ENCODE assay signal across 15 cellular contexts in the genomic region with DNA sequence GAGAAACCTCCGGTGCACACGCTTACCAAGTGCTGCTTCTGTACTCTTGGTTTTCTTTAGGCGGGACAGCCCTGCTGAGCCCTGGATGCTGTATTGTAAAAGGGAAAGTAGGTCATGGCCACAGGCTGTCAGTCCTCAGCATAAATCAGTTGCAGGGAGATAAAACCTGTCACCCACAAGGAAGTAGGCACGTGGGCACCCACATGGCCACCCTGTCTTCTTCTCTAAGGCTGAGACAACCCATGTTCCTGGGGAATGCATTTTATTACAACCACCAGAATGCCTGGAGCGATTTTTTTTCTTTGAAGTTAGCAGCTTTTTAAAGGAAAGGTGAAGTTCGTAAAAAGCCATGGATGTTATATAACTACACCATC. TPM values are rescaled to one million over a fixed set of nuclear protein-coding genes. Genes with fewer than 3 reads are reported as not detected.
DNase-seq lines count a peak whose midpoint lies in the region; ATAC-seq and TF ChIP-seq lines count a peak whose summit lies in the region.
"Had no signal": no experiment of that assay in that cellular context is flagged by ENCODE, and none has a peak within 500 bp of the region (broad histone marks: within the 10 kb centered on the region; RNA-seq: fewer than 3 reads in every experiment).

No MANE protein-coding gene starts in this region.

- TF ChIP-seq EP300 in gastroesophageal sphincter (IDR thresholded peaks at IDR 0.05): no peak
- no peak for TF ChIP-seq EP300 in tibial nerve (IDR thresholded peaks at IDR 0.05)

- 60 to 69% methylated on average over 5 of the region's 6 CpGs for WGBS in gastroesophageal sphincter (ENCODE audit: low coverage in 1 of 2), 2 donors
- WGBS in tibial nerve, 2 donors: 58 to 69% methylated on average over 6 of the region's 6 CpGs

- H3K27ac ChIP-seq in gastroesophageal sphincter (peak overlapping the region in 3 of 4 donors; percentile 23 to 37 (median 27)), parathyroid adenoma (no peak overlapping the region), tibial nerve (no peak overlapping the region)
- H3K27ac ChIP-seq: neutrophil, stomach had no signal

- H2AFZ ChIP-seq in parathyroid adenoma: peak overlapping the region; percentile 72

- no peak overlapping the region for H3K9ac ChIP-seq in parathyroid adenoma

- H3K4me1 ChIP-seq in gastroesophageal sphincter (peaks cover 0 to 30% (median 7%) of the 10 kb centered on the region in 3 donors), parathyroid adenoma (peaks cover 6% of the 10 kb centered on the region), tibial nerve (peaks cover 0 to 10% (median 0%) of the 10 kb centered on the region in 4 donors)

- DNase-seq in Daoy (ENCODE audit: low read depth): peak; percentile 61
- peak; percentile 8 for DNase-seq in T-helper 9 cell
- no peak for DNase-seq in tibial nerve (ENCODE audit: low spot score in 2 of 2)
- no peak for DNase-seq in NCI-H345 treated with DMSO at 0.1 percent for 48 hours (lab: John Stamatoyannopoulos, UW; ENCODE audit: unreplicated experiment)
- no peak for DNase-seq in stimulated activated CD4-positive, alpha-beta T cell treated with anti-CD3 and anti-CD28 coated beads, Interleukin-1b, Interleukin-23, amount 100 ng/mL, for 48 hours
- DNase-seq in NCI-H1092 treated with DMSO at 0.1 percent for 48 hours (lab: John Stamatoyannopoulos, UW): no peak
- DNase-seq: activated CD4-positive, alpha-beta T cell treated with anti-CD3 and anti-CD28 coated beads, Interleukin-2, amount 50 U/mL, for 1 hour; NCI-H2171; stimulated activated CD4-positive, alpha-beta T cell treated with anti-CD3 and anti-CD28 coated beads, Interleukin-2, amount 100 ng/mL, for 24 hours; stomach; T-helper 1 cell had no signal

- H3K27me3 ChIP-seq in gastroesophageal sphincter: no peaks in the 10 kb centered on the region
- no peaks in the 10 kb centered on the region for H3K27me3 ChIP-seq in parathyroid adenoma (ENCODE audit: control insufficient read depth, insufficient read depth, low read length)
- no peaks in the 10 kb centered on the region for H3K27me3 ChIP-seq in tibial nerve
- H3K27me3 ChIP-seq: neutrophil had no signal

- TF ChIP-seq POLR2A in gastroesophageal sphincter (IDR thresholded peaks at IDR 0.05) (no peak), tibial nerve (IDR thresholded peaks at IDR 0.05) (no peak)

- H3K4me3 ChIP-seq in gastroesophageal sphincter: no peak overlapping the region
- H3K4me3 ChIP-seq in parathyroid adenoma (ENCODE audit: low read depth, low read length): no peak overlapping the region
- no peak overlapping the region for H3K4me3 ChIP-seq in tibial nerve
- H3K4me3 ChIP-seq: stomach had no signal

- TF ChIP-seq CTCF in gastroesophageal sphincter (IDR thresholded peaks at IDR 0.05): no peak
- no peak for TF ChIP-seq CTCF in parathyroid adenoma (IDR thresholded peaks at IDR 0.05)
- TF ChIP-seq CTCF in tibial nerve (IDR thresholded peaks at IDR 0.05): no peak

- no peak overlapping the region for H3K4me2 ChIP-seq in parathyroid adenoma (ENCODE audit: low read length)

- H3K36me3 ChIP-seq in gastroesophageal sphincter: no peaks in the 10 kb centered on the region
- no peaks in the 10 kb centered on the region for H3K36me3 ChIP-seq in parathyroid adenoma (ENCODE audit: control insufficient read depth, insufficient read depth, low read length)
- H3K36me3 ChIP-seq in tibial nerve: no peaks in the 10 kb centered on the region
- H3K36me3 ChIP-seq: neutrophil, stomach had no signal

- ATAC-seq in gastroesophageal sphincter: peak; percentile 8
- ATAC-seq: left lobe of liver had no signal

- H3K9me3 ChIP-seq in gastroesophageal sphincter (no peaks in the 10 kb centered on the region), parathyroid adenoma (ENCODE audit: control insufficient read depth, low read length) (no peaks in the 10 kb centered on the region), tibial nerve (no peaks in the 10 kb centered on the region)
- H3K9me3 ChIP-seq: neutrophil, stomach had no signal

- H3K79me2 ChIP-seq in parathyroid adenoma: no peaks in the 10 kb centered on the region

RNA-seq across cellular contexts. Expression of gene ASIC2, which starts 59.3 kb away (rescaled TPM):
- total RNA-seq in Daoy (2014; rRNA removed; shearing (Covaris generic)): 0.06 and 0.11 TPM in 2 replicates
- total RNA-seq in gastroesophageal sphincter: under 1 TPM in 1 of 4 donors, not detected in 3; 0.15 TPM
- total RNA-seq in tibial nerve: 1 to 10 TPM in 1 of 4 donors, under 1 TPM in 3; 0.21 to 1.5 (median 0.50) TPM
- total RNA-seq: left lobe of liver had no signal

Comparison
In these comparisons a context has a peak if more than half of its experiments do, and no peak if none do; other contexts are left out.
1. DNase-seq: peak in Daoy (single experiment) and T-helper 9 cell (single experiment); none in tibial nerve (0 of 2), NCI-H345 treated with DMSO at 0.1 percent for 48 hours (single experiment), stimulated activated CD4-positive, alpha-beta T cell treated with anti-CD3 and anti-CD28 coated beads, Interleukin-1b, Interleukin-23, amount 100 ng/mL, for 48 hours (single experiment) and NCI-H1092 treated with DMSO at 0.1 percent for 48 hours (single experiment).
2. H3K27ac ChIP-seq: peak in gastroesophageal sphincter (3 of 4); none in parathyroid adenoma (single experiment) and tibial nerve (0 of 4).